In genomic region chr14:71117839-71118743, GRCh38 we compare ENCODE assay signal across 9 cellular contexts.
DNase-seq lines count a peak whose midpoint lies in the region; ATAC-seq and TF ChIP-seq lines count a peak whose summit lies in the region.
"Had no signal": no experiment of that assay in that cellular context is flagged by ENCODE, and none has a peak within 500 bp of the region (broad histone marks: within the 10 kb centered on the region; RNA-seq: fewer than 3 reads in every experiment).

No MANE protein-coding gene starts in this region.

- no peaks in the 10 kb centered on the region for H3K27me3 Mint-ChIP-seq in naive thymus-derived CD8-positive, alpha-beta T cell

- H3K4me3 Mint-ChIP-seq in naive thymus-derived CD8-positive, alpha-beta T cell: peak overlapping the region in 1 of 10 donors; percentile 16

- no peaks in the 10 kb centered on the region for H3K9me3 Mint-ChIP-seq in naive thymus-derived CD8-positive, alpha-beta T cell

- peaks cover 0 to 14% (median under 1%) of the 10 kb centered on the region in 4 donors for H3K4me1 Mint-ChIP-seq in naive thymus-derived CD8-positive, alpha-beta T cell

- no peak overlapping the region for H3K4me3 ChIP-seq in choroid plexus epithelial cell (ENCODE audit: low read depth, low read length)

- ATAC-seq in naive thymus-derived CD8-positive, alpha-beta T cell: no peak
- ATAC-seq in HG02884 (IDR thresholded peaks at IDR 0.05; ENCODE audit: unreplicated experiment) (no peak), GM21528 (IDR thresholded peaks at IDR 0.05; ENCODE audit: low FRiP score, unreplicated experiment) (no peak)

- peaks cover 0 to 31% (median 0%) of the 10 kb centered on the region in 3 donors for H3K36me3 Mint-ChIP-seq in naive thymus-derived CD8-positive, alpha-beta T cell

- no peak for TF ChIP-seq CTCF in choroid plexus epithelial cell (conservative IDR thresholded peaks at IDR 0.05; ENCODE audit: low read depth, low read length)

- DNase-seq in EH (ENCODE audit: low read depth): peak; percentile 94
- peak; percentile 24 for DNase-seq in NCI-H2227 treated with DMSO at 0.1 percent for 48 hours (lab: John Stamatoyannopoulos, UW)
- peak; percentile 80 for DNase-seq in choroid plexus epithelial cell (ENCODE audit: low read depth)
- DNase-seq in naive thymus-derived CD8-positive, alpha-beta T cell: no peak
- no peak for DNase-seq in NCI-H1417 (lab: John Stamatoyannopoulos, UW)
- no peak for DNase-seq in GOT3 (lab: John Stamatoyannopoulos, UW)
- DNase-seq: activated T-cell treated with anti-CD3 and anti-CD28 coated beads for 4 hours had no signal

- H3K27ac Mint-ChIP-seq in naive thymus-derived CD8-positive, alpha-beta T cell: peak overlapping the region in 9 of 10 donors; percentile 11 to 77 (median 24)

- POLR2A ChIA-PET in naive thymus-derived CD8-positive, alpha-beta T cell (lab: Charles Lee): no interaction called here

Comparison
In these comparisons a context has a peak if more than half of its experiments do, and no peak if none do; other contexts are left out.
1. DNase-seq: peak in EH (single experiment), NCI-H2227 treated with DMSO at 0.1 percent for 48 hours (single experiment) and choroid plexus epithelial cell (single experiment); none in naive thymus-derived CD8-positive, alpha-beta T cell (0 of 10), NCI-H1417 (0 of 3) and GOT3 (single experiment).